Comparison of ENCODE assay signal across 8 cellular contexts in genomic region chr3:49805884-49806701, GRCh38. TPM values are rescaled to one million over a fixed set of nuclear protein-coding genes. Genes with fewer than 3 reads are reported as not detected.
DNase-seq lines count a peak whose midpoint lies in the region; ATAC-seq, FAIRE-seq and TF ChIP-seq lines count a peak whose summit lies in the region.

No MANE protein-coding gene starts in this region.

- H3K9me3 ChIP-seq in HepG2 (ENCODE audit: low read length) (no peaks in the 10 kb centered on the region), thyroid gland (no peaks in the 10 kb centered on the region)

- peak overlapping the region; percentile 43; the same call in 1 of the 2 replicates for H3K4me2 ChIP-seq in HepG2 (ENCODE audit: low read depth, low read length)

- peak overlapping the region; percentile 21; the same call in 1 of the 2 replicates for H3K9ac ChIP-seq in HepG2 (ENCODE audit: insufficient read depth, low read depth, low read length)

- peaks cover 36% of the 10 kb centered on the region for H3K4me1 Mint-ChIP-seq in activated CD8-positive, alpha-beta memory T cell treated with anti-CD3 and anti-CD28 coated beads, Interleukin-2, amount 10 ng/mL, durations not matched to agents 7 days and 5 days
- peaks cover 54% of the 10 kb centered on the region for H3K4me1 Mint-ChIP-seq in activated naive CD8-positive, alpha-beta T cell treated with anti-CD3 and anti-CD28 coated beads, Interleukin-2, amount 50 U/mL, for 24 hours

- H3K27me3 ChIP-seq in HepG2 (ENCODE audit: control insufficient read depth in 1 of 2, insufficient read depth in 2 of 2, low read length in 2 of 2) (peaks cover 0 to 12% of the 10 kb centered on the region in 2 experiments; a peak in 3 of 5 replicates), thyroid gland (no peaks in the 10 kb centered on the region)

- no peak overlapping the region for H2AFZ ChIP-seq in HepG2 (ENCODE audit: low read length)

- CTCF ChIA-PET in activated CD8-positive, alpha-beta memory T cell treated with anti-CD3 and anti-CD28 coated beads, Interleukin-2, amount 10 ng/mL, durations not matched to agents 7 days and 5 days (lab: Charles Lee) = interaction anchor here (7.1 to 15.8 kb wide), 2 partner anchors 9 to 31 kb away, joined by 86 to 261 read pairs; partner anchors contain the start of gene UBA7
- CTCF ChIA-PET in HepG2 (lab: Yijun Ruan, JAX; ENCODE audit: low intra/inter-chr PET ratio, low total read pairs) = no interaction called here

- peak overlapping the region; percentile 55 for H3K27ac Mint-ChIP-seq in activated CD8-positive, alpha-beta memory T cell treated with anti-CD3 and anti-CD28 coated beads, Interleukin-2, amount 10 ng/mL, durations not matched to agents 7 days and 5 days
- H3K27ac Mint-ChIP-seq in activated naive CD8-positive, alpha-beta T cell treated with anti-CD3 and anti-CD28 coated beads, Interleukin-2, amount 50 U/mL, for 24 hours = peak overlapping the region; percentile 66

- no peak overlapping the region for H3K27ac ChIP-seq in HepG2 (ENCODE audit: extremely low read length, insufficient read depth, low read length)
- H3K27ac ChIP-seq in thyroid gland = peak overlapping the region; percentile 91 to 96 (median 94)

- H3K4me1 ChIP-seq in HepG2 (ENCODE audit: insufficient read depth, low read length) (peaks cover 62% of the 10 kb centered on the region), thyroid gland (peaks cover 12 to 37% of the 10 kb centered on the region in 2 donors)

- no peak overlapping the region for H3K4me3 Mint-ChIP-seq in activated CD8-positive, alpha-beta memory T cell treated with anti-CD3 and anti-CD28 coated beads, Interleukin-2, amount 10 ng/mL, durations not matched to agents 7 days and 5 days
- no peak overlapping the region for H3K4me3 Mint-ChIP-seq in activated naive CD8-positive, alpha-beta T cell treated with anti-CD3 and anti-CD28 coated beads, Interleukin-2, amount 50 U/mL, for 24 hours

- H3K27me3 Mint-ChIP-seq in activated CD8-positive, alpha-beta memory T cell treated with anti-CD3 and anti-CD28 coated beads, Interleukin-2, amount 10 ng/mL, durations not matched to agents 7 days and 5 days = peaks cover 9% of the 10 kb centered on the region
- peaks cover 10% of the 10 kb centered on the region for H3K27me3 Mint-ChIP-seq in activated naive CD8-positive, alpha-beta T cell treated with anti-CD3 and anti-CD28 coated beads, Interleukin-2, amount 50 U/mL, for 24 hours

- BruUV-seq in HepG2 (replicated peaks; lab: Mats Ljungman, UMichigan) = no TSS peak

- no peaks in the 10 kb centered on the region for H3K79me2 ChIP-seq in HepG2 (ENCODE audit: insufficient read depth, low read length)

- 40% methylated on average over 4 of the region's 11 CpGs for WGBS in HepG2 (ENCODE audit: low lambda C conversion rate)
- WGBS in thyroid gland, 2 donors = 43 to 70% methylated on average over 5 to 7 of the region's 11 CpGs

- intact Hi-C loops in HepG2 (cut with micrococcal nuclease; ENCODE audit: unreplicated experiment) = no loop called here
- intact Hi-C loops in thyroid gland (cut with DNase I) = loop anchor here (2.0 kb wide), 1 partner anchor 37 kb away; no protein-coding TSS in a partner anchor

- H3K4me3 ChIP-seq in HepG2 (replicated peaks in 1 of 3; ENCODE audit: insufficient read depth in 1 of 3, low read depth in 2 of 3, low read length in 3 of 3) (peak overlapping the region in 1 of 3 experiments; percentile 14; a peak in 1 of 6 replicates), thyroid gland (replicated peaks in 1 of 3) (no peak overlapping the region)

- TF ChIP-seq CTCF in HepG2 (CRISPR knock-in tag; IDR thresholded peaks at IDR 0.05) (no peak), thyroid gland (IDR thresholded peaks at IDR 0.05) (no peak)

- no peak for TF ChIP-seq RAD21 in HepG2 (CRISPR knock-in tag; IDR thresholded peaks at IDR 0.05)

- H3K36me3 Mint-ChIP-seq in activated CD8-positive, alpha-beta memory T cell treated with anti-CD3 and anti-CD28 coated beads, Interleukin-2, amount 10 ng/mL, durations not matched to agents 7 days and 5 days = peaks cover 9% of the 10 kb centered on the region
- no peaks in the 10 kb centered on the region for H3K36me3 Mint-ChIP-seq in activated naive CD8-positive, alpha-beta T cell treated with anti-CD3 and anti-CD28 coated beads, Interleukin-2, amount 50 U/mL, for 24 hours (ENCODE audit: low read depth)

- peak; percentile 60 for DNase-seq in activated CD8-positive, alpha-beta memory T cell treated with anti-CD3 and anti-CD28 coated beads, Interleukin-2, amount 10 ng/mL, durations not matched to agents 7 days and 5 days
- no peak for DNase-seq in activated CD8-positive, alpha-beta memory T cell treated with anti-CD3 and anti-CD28 coated beads, Interleukin-2, amount 50 U/mL, for 4 hours
- peak; percentile 49 for DNase-seq in activated naive CD8-positive, alpha-beta T cell treated with anti-CD3 and anti-CD28 coated beads, Interleukin-2, amount 50 U/mL, for 24 hours
- no peak for DNase-seq in HepG2 (ENCODE audit: low spot score)
- DNase-seq in thyroid gland = peak in 1 of 2 donors; percentile 18
- DNase-seq in stimulated activated CD4-positive, alpha-beta T cell treated with anti-CD3 and anti-CD28 coated beads, Interleukin-4, amount 100 ng/mL, for 24 hours = no peak
- no peak for DNase-seq in HuH-7 (ENCODE audit: low spot score)

- POLR2A ChIA-PET in HepG2 (lab: Yijun Ruan, JAX) = interaction anchor here (1.4 kb wide), 1 partner anchor 8 kb away, joined by 6 read pairs; the partner anchor contains the start of gene UBA7

- in situ Hi-C loops in HepG2 (cut with HindIII; ENCODE audit: extremely low pct_ligation_motif_present, low pct_unique_long_range_greater_than_20kb) = loop anchor here (5.0 to 10.0 kb wide), 2 partner anchors 36 to 99 kb away; partner anchors contain the start of gene MST1R

- FAIRE-seq in HepG2 (lab: Jason Lieb, UNC) = no peak

- no peak for ATAC-seq in activated CD8-positive, alpha-beta memory T cell treated with anti-CD3 and anti-CD28 coated beads, Interleukin-2, amount 10 ng/mL, durations not matched to agents 7 days and 5 days
- no peak for ATAC-seq in activated naive CD8-positive, alpha-beta T cell treated with anti-CD3 and anti-CD28 coated beads, Interleukin-2, amount 50 U/mL, for 24 hours
- no peak for ATAC-seq in HepG2
- no peak for ATAC-seq in GM18502 (IDR thresholded peaks at IDR 0.05; ENCODE audit: poor library complexity, unreplicated experiment)

- no peaks in the 10 kb centered on the region for H4K20me1 ChIP-seq in HepG2 (ENCODE audit: insufficient read depth, low read length)

- no peaks in the 10 kb centered on the region for H3K9me3 Mint-ChIP-seq in activated CD8-positive, alpha-beta memory T cell treated with anti-CD3 and anti-CD28 coated beads, Interleukin-2, amount 10 ng/mL, durations not matched to agents 7 days and 5 days (ENCODE audit: low read depth)
- no peaks in the 10 kb centered on the region for H3K9me3 Mint-ChIP-seq in activated naive CD8-positive, alpha-beta T cell treated with anti-CD3 and anti-CD28 coated beads, Interleukin-2, amount 50 U/mL, for 24 hours

- H3K36me3 ChIP-seq in HepG2 (replicated peaks in 1 of 2; ENCODE audit: control insufficient read depth in 1 of 2, insufficient read depth in 2 of 2, low read length in 2 of 2) (no peaks in the 10 kb centered on the region; a peak in 1 of 5 replicates), thyroid gland (peaks cover 6 to 15% of the 10 kb centered on the region in 2 donors)

- TF ChIP-seq EP300 in HepG2 (IDR thresholded peaks at IDR 0.05; ENCODE audit: low read depth in 2 of 2, low read length in 2 of 2) (no peak), HepG2 (CRISPR knock-in tag; IDR thresholded peaks at IDR 0.05; ENCODE audit: borderline replicate concordance) (no peak)

- TF ChIP-seq POLR2A in HepG2 (IDR thresholded peaks at IDR 0.05; ENCODE audit: insufficient read depth in 1 of 2, low read depth in 2 of 2, low read length in 2 of 2) (no peak), thyroid gland (IDR thresholded peaks at IDR 0.05) (no peak)

RNA-seq across cellular contexts. Expression of gene INKA1, which starts 3.0 kb away (rescaled TPM):
- under 1 TPM; 0.73 to 0.85 TPM for total RNA-seq in activated CD8-positive, alpha-beta memory T cell treated with anti-CD3 and anti-CD28 coated beads, Interleukin-2, amount 10 ng/mL, durations not matched to agents 7 days and 5 days
- 0.22 TPM in 1 of 2 replicates, not detected in the other for total RNA-seq in HepG2 (2016; rRNA removed; fragmentation: Illumina TruSeq; extraction: Trizol)
- total RNA-seq in HepG2 (2016; cell fraction: cytosol; rRNA removed; fragmentation: Illumina TruSeq; extraction: Trizol; ENCODE audit: low read depth) = 0.30 TPM in 1 of 2 replicates, not detected in the other
- 0.15 TPM in 1 of 2 replicates, not detected in the other for total RNA-seq in HepG2 (2016; cell fraction: insoluble cytoplasmic fraction; rRNA removed; fragmentation: Illumina TruSeq; extraction: Trizol)
- total RNA-seq in HepG2 (2016; cell fraction: membrane; rRNA removed; fragmentation: Illumina TruSeq; extraction: Trizol) = 0.17 and 0.28 TPM in 2 replicates
- total RNA-seq in HepG2 (2016; cell fraction: nucleus; rRNA removed; fragmentation: Illumina TruSeq; extraction: Trizol) = not detected in 2 replicates
- 0.41 and 0.77 TPM in 2 replicates for polyA plus RNA-seq in HepG2 (2011; rRNA removed)
- polyA plus RNA-seq in HepG2 (2011; cell fraction: cytosol; rRNA removed) = 0.42 and 0.78 TPM in 2 replicates
- polyA plus RNA-seq in HepG2 (2011; cell fraction: nucleus; rRNA removed) = 0.34 and 1.1 TPM in 2 replicates
- polyA plus RNA-seq in HepG2 (2012) = 0.28 and 0.42 TPM in 2 replicates
- 0.14 and 0.17 TPM in 2 replicates for polyA plus RNA-seq in HepG2 (2016; cell fraction: cytosol; fragmentation: Illumina TruSeq; extraction: Trizol; ENCODE audit: low read depth)
- polyA plus RNA-seq in HepG2 (2016; cell fraction: insoluble cytoplasmic fraction; fragmentation: Illumina TruSeq; extraction: Trizol; ENCODE audit: low read depth) = 0.23 TPM in 1 of 2 replicates, not detected in the other
- polyA plus RNA-seq in HepG2 (2016; cell fraction: membrane; fragmentation: Illumina TruSeq; extraction: Trizol; ENCODE audit: low read depth) = 0.22 TPM in 1 of 2 replicates, not detected in the other
- not detected in 2 replicates for polyA plus RNA-seq in HepG2 (2016; cell fraction: nucleus; fragmentation: Illumina TruSeq; extraction: Trizol; ENCODE audit: insufficient read depth, low read depth)
- polyA minus RNA-seq in HepG2 (2011; rRNA and poly(A)+ RNA removed; ENCODE audit: low replicate concordance) = 0.38 and 0.82 TPM in 2 replicates
- polyA minus RNA-seq in HepG2 (2011; cell fraction: cytosol; rRNA and poly(A)+ RNA removed) = 0.79 TPM in 1 of 2 replicates, not detected in the other
- polyA minus RNA-seq in HepG2 (2011; cell fraction: nucleus; rRNA and poly(A)+ RNA removed) = 0.50 and 0.64 TPM in 2 replicates
- total RNA-seq in thyroid gland = 1 to 10 TPM; 3.1 to 7.3 (median 5.6) TPM

RNA-seq across cellular contexts. Expression of gene CDHR4, which starts 6.4 kb away (rescaled TPM):
- under 1 TPM in 1 of 2 experiments, not detected in 1; 0.16 TPM for total RNA-seq in activated CD8-positive, alpha-beta memory T cell treated with anti-CD3 and anti-CD28 coated beads, Interleukin-2, amount 10 ng/mL, durations not matched to agents 7 days and 5 days
- total RNA-seq in HepG2 (2016; rRNA removed; fragmentation: Illumina TruSeq; extraction: Trizol) (not detected in 2 replicates), thyroid gland (not detected)
- total RNA-seq in HepG2 (2016; cell fraction: cytosol; rRNA removed; fragmentation: Illumina TruSeq; extraction: Trizol; ENCODE audit: low read depth) = not detected in 2 replicates
- not detected in 2 replicates for total RNA-seq in HepG2 (2016; cell fraction: insoluble cytoplasmic fraction; rRNA removed; fragmentation: Illumina TruSeq; extraction: Trizol)
- total RNA-seq in HepG2 (2016; cell fraction: membrane; rRNA removed; fragmentation: Illumina TruSeq; extraction: Trizol) = not detected in 2 replicates
- not detected in 2 replicates for total RNA-seq in HepG2 (2016; cell fraction: nucleus; rRNA removed; fragmentation: Illumina TruSeq; extraction: Trizol)
- 0.21 and 0.26 TPM in 2 replicates for polyA plus RNA-seq in HepG2 (2011; rRNA removed)
- polyA plus RNA-seq in HepG2 (2011; cell fraction: cytosol; rRNA removed) = 0.08 TPM in 1 of 2 replicates, not detected in the other
- polyA plus RNA-seq in HepG2 (2011; cell fraction: nucleus; rRNA removed) = 0.98 and 1.7 TPM in 2 replicates
- not detected in 2 replicates for polyA plus RNA-seq in HepG2 (2012)
- polyA plus RNA-seq in HepG2 (2016; cell fraction: cytosol; fragmentation: Illumina TruSeq; extraction: Trizol; ENCODE audit: low read depth) = not detected in 2 replicates
- polyA plus RNA-seq in HepG2 (2016; cell fraction: insoluble cytoplasmic fraction; fragmentation: Illumina TruSeq; extraction: Trizol; ENCODE audit: low read depth) = not detected in 2 replicates
- polyA plus RNA-seq in HepG2 (2016; cell fraction: membrane; fragmentation: Illumina TruSeq; extraction: Trizol; ENCODE audit: low read depth) = not detected in 2 replicates
- polyA plus RNA-seq in HepG2 (2016; cell fraction: nucleus; fragmentation: Illumina TruSeq; extraction: Trizol; ENCODE audit: insufficient read depth, low read depth) = 0.17 TPM in 1 of 2 replicates, not detected in the other
- 0.40 TPM in 1 of 2 replicates, not detected in the other for polyA minus RNA-seq in HepG2 (2011; rRNA and poly(A)+ RNA removed; ENCODE audit: low replicate concordance)
- polyA minus RNA-seq in HepG2 (2011; cell fraction: cytosol; rRNA and poly(A)+ RNA removed) = not detected in 2 replicates
- polyA minus RNA-seq in HepG2 (2011; cell fraction: nucleus; rRNA and poly(A)+ RNA removed) = 0.26 TPM in 1 of 2 replicates, not detected in the other

RNA-seq across cellular contexts. Expression of gene UBA7, which starts 7.7 kb away (rescaled TPM):
- total RNA-seq in activated CD8-positive, alpha-beta memory T cell treated with anti-CD3 and anti-CD28 coated beads, Interleukin-2, amount 10 ng/mL, durations not matched to agents 7 days and 5 days = 100 to 1,000 TPM; 149 to 212 TPM
- total RNA-seq in HepG2 (2016; rRNA removed; fragmentation: Illumina TruSeq; extraction: Trizol) = 5.8 and 9.5 TPM in 2 replicates
- 1.7 and 1.9 TPM in 2 replicates for total RNA-seq in HepG2 (2016; cell fraction: cytosol; rRNA removed; fragmentation: Illumina TruSeq; extraction: Trizol; ENCODE audit: low read depth)
- total RNA-seq in HepG2 (2016; cell fraction: insoluble cytoplasmic fraction; rRNA removed; fragmentation: Illumina TruSeq; extraction: Trizol) = 5.7 and 9.9 TPM in 2 replicates
- total RNA-seq in HepG2 (2016; cell fraction: membrane; rRNA removed; fragmentation: Illumina TruSeq; extraction: Trizol) = 1.4 and 1.8 TPM in 2 replicates
- total RNA-seq in HepG2 (2016; cell fraction: nucleus; rRNA removed; fragmentation: Illumina TruSeq; extraction: Trizol) = 11.0 and 11.7 TPM in 2 replicates
- polyA plus RNA-seq in HepG2 (2011; rRNA removed) = 16.5 and 20.2 TPM in 2 replicates
- 6.1 and 8.8 TPM in 2 replicates for polyA plus RNA-seq in HepG2 (2011; cell fraction: cytosol; rRNA removed)
- 175 and 207 TPM in 2 replicates for polyA plus RNA-seq in HepG2 (2011; cell fraction: nucleus; rRNA removed)
- polyA plus RNA-seq in HepG2 (2012) = 8.4 and 9.1 TPM in 2 replicates
- 0.49 and 0.55 TPM in 2 replicates for polyA plus RNA-seq in HepG2 (2016; cell fraction: cytosol; fragmentation: Illumina TruSeq; extraction: Trizol; ENCODE audit: low read depth)
- polyA plus RNA-seq in HepG2 (2016; cell fraction: insoluble cytoplasmic fraction; fragmentation: Illumina TruSeq; extraction: Trizol; ENCODE audit: low read depth) = 3.6 and 4.7 TPM in 2 replicates
- polyA plus RNA-seq in HepG2 (2016; cell fraction: membrane; fragmentation: Illumina TruSeq; extraction: Trizol; ENCODE audit: low read depth) = 0.78 and 0.79 TPM in 2 replicates
- 18.3 and 25.6 TPM in 2 replicates for polyA plus RNA-seq in HepG2 (2016; cell fraction: nucleus; fragmentation: Illumina TruSeq; extraction: Trizol; ENCODE audit: insufficient read depth, low read depth)
- polyA minus RNA-seq in HepG2 (2011; rRNA and poly(A)+ RNA removed; ENCODE audit: low replicate concordance) = 10.2 and 40.3 TPM in 2 replicates
- 7.9 and 8.9 TPM in 2 replicates for polyA minus RNA-seq in HepG2 (2011; cell fraction: cytosol; rRNA and poly(A)+ RNA removed)
- 32.6 and 36.8 TPM in 2 replicates for polyA minus RNA-seq in HepG2 (2011; cell fraction: nucleus; rRNA and poly(A)+ RNA removed)
- 10 to 100 TPM; 50.1 to 87.5 (median 69.3) TPM for total RNA-seq in thyroid gland

RNA-seq across cellular contexts. Expression of gene IP6K1, which starts 19.8 kb away (rescaled TPM):
- 10 to 100 TPM; 38.3 to 41.0 TPM for total RNA-seq in activated CD8-positive, alpha-beta memory T cell treated with anti-CD3 and anti-CD28 coated beads, Interleukin-2, amount 10 ng/mL, durations not matched to agents 7 days and 5 days
- total RNA-seq in HepG2 (2016; rRNA removed; fragmentation: Illumina TruSeq; extraction: Trizol) (17.7 and 20.0 TPM in 2 replicates), thyroid gland (10 to 100 TPM; 42.4 to 74.0 (median 43.8) TPM)
- 2.3 and 2.4 TPM in 2 replicates for total RNA-seq in HepG2 (2016; cell fraction: cytosol; rRNA removed; fragmentation: Illumina TruSeq; extraction: Trizol; ENCODE audit: low read depth)
- total RNA-seq in HepG2 (2016; cell fraction: insoluble cytoplasmic fraction; rRNA removed; fragmentation: Illumina TruSeq; extraction: Trizol) = 18.9 TPM in 2 replicates
- 10.5 and 11.3 TPM in 2 replicates for total RNA-seq in HepG2 (2016; cell fraction: membrane; rRNA removed; fragmentation: Illumina TruSeq; extraction: Trizol)
- total RNA-seq in HepG2 (2016; cell fraction: nucleus; rRNA removed; fragmentation: Illumina TruSeq; extraction: Trizol) = 14.7 and 20.3 TPM in 2 replicates
- polyA plus RNA-seq in HepG2 (2011; rRNA removed) = 29.7 and 38.8 TPM in 2 replicates
- 15.7 and 20.5 TPM in 2 replicates for polyA plus RNA-seq in HepG2 (2011; cell fraction: cytosol; rRNA removed)
- polyA plus RNA-seq in HepG2 (2011; cell fraction: nucleus; rRNA removed) = 37.9 and 43.4 TPM in 2 replicates
- 17.1 and 20.6 TPM in 2 replicates for polyA plus RNA-seq in HepG2 (2012)
- 1.5 and 2.0 TPM in 2 replicates for polyA plus RNA-seq in HepG2 (2016; cell fraction: cytosol; fragmentation: Illumina TruSeq; extraction: Trizol; ENCODE audit: low read depth)
- polyA plus RNA-seq in HepG2 (2016; cell fraction: insoluble cytoplasmic fraction; fragmentation: Illumina TruSeq; extraction: Trizol; ENCODE audit: low read depth) = 13.9 and 19.8 TPM in 2 replicates
- polyA plus RNA-seq in HepG2 (2016; cell fraction: membrane; fragmentation: Illumina TruSeq; extraction: Trizol; ENCODE audit: low read depth) = 6.2 and 7.7 TPM in 2 replicates
- 23.1 and 24.9 TPM in 2 replicates for polyA plus RNA-seq in HepG2 (2016; cell fraction: nucleus; fragmentation: Illumina TruSeq; extraction: Trizol; ENCODE audit: insufficient read depth, low read depth)
- 99.3 and 116 TPM in 2 replicates for polyA minus RNA-seq in HepG2 (2011; rRNA and poly(A)+ RNA removed; ENCODE audit: low replicate concordance)
- polyA minus RNA-seq in HepG2 (2011; cell fraction: cytosol; rRNA and poly(A)+ RNA removed) = 24.3 and 30.4 TPM in 2 replicates
- 29.6 and 33.9 TPM in 2 replicates for polyA minus RNA-seq in HepG2 (2011; cell fraction: nucleus; rRNA and poly(A)+ RNA removed)

RNA-seq across cellular contexts. Expression of gene TRAIP, which starts 50.3 kb away (rescaled TPM):
- total RNA-seq in activated CD8-positive, alpha-beta memory T cell treated with anti-CD3 and anti-CD28 coated beads, Interleukin-2, amount 10 ng/mL, durations not matched to agents 7 days and 5 days = 10 to 100 TPM; 27.3 to 32.0 TPM
- total RNA-seq in HepG2 (2016; rRNA removed; fragmentation: Illumina TruSeq; extraction: Trizol) = 13.7 and 23.9 TPM in 2 replicates
- total RNA-seq in HepG2 (2016; cell fraction: cytosol; rRNA removed; fragmentation: Illumina TruSeq; extraction: Trizol; ENCODE audit: low read depth) = 9.1 and 11.5 TPM in 2 replicates
- 13.0 and 22.4 TPM in 2 replicates for total RNA-seq in HepG2 (2016; cell fraction: insoluble cytoplasmic fraction; rRNA removed; fragmentation: Illumina TruSeq; extraction: Trizol)
- total RNA-seq in HepG2 (2016; cell fraction: membrane; rRNA removed; fragmentation: Illumina TruSeq; extraction: Trizol) = 11.7 and 13.4 TPM in 2 replicates
- 28.5 and 36.3 TPM in 2 replicates for total RNA-seq in HepG2 (2016; cell fraction: nucleus; rRNA removed; fragmentation: Illumina TruSeq; extraction: Trizol)
- polyA plus RNA-seq in HepG2 (2011; rRNA removed) = 13.9 and 15.1 TPM in 2 replicates
- 14.0 and 14.3 TPM in 2 replicates for polyA plus RNA-seq in HepG2 (2011; cell fraction: cytosol; rRNA removed)
- 42.9 and 44.0 TPM in 2 replicates for polyA plus RNA-seq in HepG2 (2011; cell fraction: nucleus; rRNA removed)
- 7.3 and 9.8 TPM in 2 replicates for polyA plus RNA-seq in HepG2 (2012)
- polyA plus RNA-seq in HepG2 (2016; cell fraction: cytosol; fragmentation: Illumina TruSeq; extraction: Trizol; ENCODE audit: low read depth) = 4.6 and 5.0 TPM in 2 replicates
- polyA plus RNA-seq in HepG2 (2016; cell fraction: insoluble cytoplasmic fraction; fragmentation: Illumina TruSeq; extraction: Trizol; ENCODE audit: low read depth) = 12.2 and 16.5 TPM in 2 replicates
- polyA plus RNA-seq in HepG2 (2016; cell fraction: membrane; fragmentation: Illumina TruSeq; extraction: Trizol; ENCODE audit: low read depth) = 9.0 TPM in 2 replicates
- polyA plus RNA-seq in HepG2 (2016; cell fraction: nucleus; fragmentation: Illumina TruSeq; extraction: Trizol; ENCODE audit: insufficient read depth, low read depth) = 45.6 and 54.0 TPM in 2 replicates
- polyA minus RNA-seq in HepG2 (2011; rRNA and poly(A)+ RNA removed; ENCODE audit: low replicate concordance) = 23.5 and 39.7 TPM in 2 replicates
- polyA minus RNA-seq in HepG2 (2011; cell fraction: cytosol; rRNA and poly(A)+ RNA removed) = 5.6 and 7.4 TPM in 2 replicates
- 17.3 and 17.4 TPM in 2 replicates for polyA minus RNA-seq in HepG2 (2011; cell fraction: nucleus; rRNA and poly(A)+ RNA removed)
- total RNA-seq in thyroid gland = 1 to 10 TPM in 3 of 4 donors, under 1 TPM in 1; 0.73 to 7.0 (median 3.3) TPM

Comparison
In these comparisons a context has a peak if more than half of its experiments do, and no peak if none do; other contexts are left out.
1. DNase-seq: peak in activated CD8-positive, alpha-beta memory T cell treated with anti-CD3 and anti-CD28 coated beads, Interleukin-2, amount 10 ng/mL, durations not matched to agents 7 days and 5 days (single experiment) and activated naive CD8-positive, alpha-beta T cell treated with anti-CD3 and anti-CD28 coated beads, Interleukin-2, amount 50 U/mL, for 24 hours (single experiment); none in activated CD8-positive, alpha-beta memory T cell treated with anti-CD3 and anti-CD28 coated beads, Interleukin-2, amount 50 U/mL, for 4 hours (single experiment), HepG2 (single experiment), stimulated activated CD4-positive, alpha-beta T cell treated with anti-CD3 and anti-CD28 coated beads, Interleukin-4, amount 100 ng/mL, for 24 hours (single experiment) and HuH-7 (single experiment).